In the genomic region with DNA sequence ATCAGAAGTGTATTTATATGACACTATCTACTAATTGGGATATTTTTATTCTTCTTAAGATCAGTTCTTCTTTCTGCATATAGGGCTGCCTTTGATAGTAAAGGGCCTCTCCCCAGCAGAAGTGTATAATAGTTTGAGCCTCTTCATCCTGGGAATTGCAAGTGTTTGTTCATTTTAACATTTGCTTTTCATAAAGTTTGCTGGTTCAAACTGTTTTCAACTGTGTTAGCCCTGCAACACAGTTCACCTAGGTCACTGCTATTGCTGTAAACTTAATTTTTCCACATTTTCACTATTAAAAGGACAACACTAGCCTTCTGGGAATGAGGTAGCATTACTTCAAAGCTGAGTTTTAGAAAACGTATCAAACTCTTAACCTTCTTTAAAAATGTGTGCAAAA, we compare ENCODE assay signal across 27 cellular contexts. TPM values are rescaled to one million over a fixed set of nuclear protein-coding genes. Genes with fewer than 3 reads are reported as not detected.
A peak's percentile ranks its signal among the peaks of the same experiment; 100 is the strongest.
DNase-seq lines count a peak whose midpoint lies in the region; ATAC-seq, FAIRE-seq and TF ChIP-seq lines count a peak whose summit lies in the region.
"Had no signal": no experiment of that assay in that cellular context is flagged by ENCODE, and none has a peak within 500 bp of the region (broad histone marks: within the 10 kb centered on the region; RNA-seq: fewer than 3 reads in every experiment).

No MANE protein-coding gene starts in this region.

- no peaks in the 10 kb centered on the region for H3K27me3 Mint-ChIP-seq in CD4-positive, CD25-positive, alpha-beta regulatory T cell
- no peaks in the 10 kb centered on the region for H3K27me3 Mint-ChIP-seq in HFFc6 (ENCODE audit: insufficient read depth)
- no peaks in the 10 kb centered on the region for H3K27me3 Mint-ChIP-seq in activated T-helper 17 cell treated with anti-CD3 and anti-CD28 coated beads, Interleukin-2, amount 50 U/mL, for 72 hours

- POLR2A ChIA-PET in K562 (lab: Yijun Ruan, JAX): no interaction called here

- no peaks in the 10 kb centered on the region for H3K27me3 ChIP-seq in CD4-positive, CD25-positive, alpha-beta regulatory T cell (ENCODE audit: control insufficient read depth, insufficient read depth, low read length)
- H3K27me3 ChIP-seq in K562 (ENCODE audit: control insufficient read depth in 2 of 2, insufficient read depth in 2 of 2, low read length in 2 of 2): peaks cover 14 to 17% of the 10 kb centered on the region in 2 experiments; a peak in 3 of 5 replicates
- H3K27me3 ChIP-seq in smooth muscle cell (ENCODE audit: low read depth): no peaks in the 10 kb centered on the region
- no peaks in the 10 kb centered on the region; the same call in none of the 2 replicates for H3K27me3 ChIP-seq in H7 (ENCODE audit: control insufficient read depth, insufficient read depth, low read length)
- H3K27me3 ChIP-seq: ascending aorta, foreskin keratinocyte, MG63, SJCRH30, tibial nerve had no signal

- no peaks in the 10 kb centered on the region for H3K9me3 ChIP-seq in CD4-positive, CD25-positive, alpha-beta regulatory T cell (ENCODE audit: control insufficient read depth in 2 of 2, low read length in 2 of 2)
- H3K9me3 ChIP-seq in K562 (replicated peaks; ENCODE audit: control insufficient read depth, insufficient read depth, low read depth, low read length): no peaks in the 10 kb centered on the region
- no peaks in the 10 kb centered on the region for H3K9me3 ChIP-seq in smooth muscle cell (replicated peaks; ENCODE audit: low read depth)
- H3K9me3 ChIP-seq: ascending aorta, MG63, SJCRH30, tibial nerve had no signal

- WGBS in K562 (ENCODE audit: insufficient coverage, low coverage, missing lambda C conversion rate): 0% methylated on average over 1 of the region's 1 CpG
- 100% methylated on average over 1 of the region's 1 CpG for WGBS in smooth muscle cell (ENCODE audit: low lambda C conversion rate)

- H3K79me2 ChIP-seq in K562 (ENCODE audit: control insufficient read depth, insufficient read depth, low read length) (no peaks in the 10 kb centered on the region), smooth muscle cell (ENCODE audit: low read depth) (peaks cover 36% of the 10 kb centered on the region)

- H3K9me3 Mint-ChIP-seq in CD4-positive, CD25-positive, alpha-beta regulatory T cell: no peaks in the 10 kb centered on the region
- no peaks in the 10 kb centered on the region for H3K9me3 Mint-ChIP-seq in HFFc6
- no peaks in the 10 kb centered on the region for H3K9me3 Mint-ChIP-seq in activated T-helper 17 cell treated with anti-CD3 and anti-CD28 coated beads, Interleukin-2, amount 50 U/mL, for 72 hours
- H3K9me3 Mint-ChIP-seq: activated CD4-positive, alpha-beta memory T cell treated with anti-CD3 and anti-CD28 coated beads, Interleukin-2, amount 10 ng/mL, durations not matched to agents 7 days and 5 days; activated naive CD8-positive, alpha-beta T cell treated with anti-CD3 and anti-CD28 coated beads for 36 hours; endodermal cell; stimulated activated naive CD8-positive, alpha-beta T cell treated with anti-CD3 and anti-CD28 coated beads, Interleukin-15, amount 100 ng/mL, for 72 hours had no signal

- H2AFZ ChIP-seq in K562 (ENCODE audit: low read depth, low read length) (no peak overlapping the region), smooth muscle cell (ENCODE audit: low read depth) (no peak overlapping the region)
- H2AFZ ChIP-seq: GM23338 had no signal

- FAIRE-seq in K562 (lab: Jason Lieb, UNC): no peak
- FAIRE-seq: GM12891, TTC549 had no signal

- BruUV-seq in K562 (replicated peaks; lab: Mats Ljungman, UMichigan): no TSS peak

- DNase-seq in CD4-positive, CD25-positive, alpha-beta regulatory T cell: no peak
- DNase-seq in HFFc6: no peak
- DNase-seq in K562 (ENCODE audit: extremely low read depth in 1 of 4, low spot score in 3 of 4): no peak
- no peak for DNase-seq in smooth muscle cell (lab: John Stamatoyannopoulos, UW; ENCODE audit: unreplicated experiment)
- no peak for DNase-seq in HPDE6-E6E7 (ENCODE audit: extremely low spot score)
- DNase-seq in H7: no peak
- DNase-seq: activated CD4-positive, alpha-beta memory T cell treated with anti-CD3 and anti-CD28 coated beads, Interleukin-2, amount 10 ng/mL, durations not matched to agents 7 days and 5 days; activated CD8-positive, alpha-beta memory T cell treated with anti-CD3 and anti-CD28 coated beads, Interleukin-2, amount 50 U/mL, for 48 hours; activated effector memory CD4-positive, alpha-beta T cell treated with Interleukin-2 at 50 U/mL for 16 hours; activated naive CD8-positive, alpha-beta T cell treated with anti-CD3 and anti-CD28 coated beads for 36 hours; EL; endodermal cell; foreskin keratinocyte; MG63; NCI-H1105 treated with DMSO at 0.1 percent for 48 hours; NCI-H2029; NCI-H526; SJCRH30; stimulated activated naive CD8-positive, alpha-beta T cell treated with anti-CD3 and anti-CD28 coated beads, Interleukin-15, amount 100 ng/mL, for 72 hours had no signal

- peaks cover 16% of the 10 kb centered on the region for H3F3A ChIP-seq in smooth muscle cell (ENCODE audit: low read depth)

- TF ChIP-seq CTCF in HFFc6 (IDR thresholded peaks at IDR 0.05) (no peak), K562 (IDR thresholded peaks at IDR 0.05 in 2 of 3, conservative IDR thresholded peaks at IDR 0.05 in 1 of 3; ENCODE audit: insufficient read depth in 2 of 3, low read depth in 1 of 3, low read length in 3 of 3) (no peak), smooth muscle cell (IDR thresholded peaks at IDR 0.05; ENCODE audit: borderline replicate concordance, insufficient read depth, poor library complexity, severe bottlenecking) (no peak)

- no peak for TF ChIP-seq EP300 in K562 (IDR thresholded peaks at IDR 0.05; ENCODE audit: low read length)

- TF ChIP-seq POLR2A in K562 (conservative IDR thresholded peaks at IDR 0.05): no peak

- in situ Hi-C loops in K562 (cut with MboI): no loop called here

- H3K4me1 ChIP-seq in CD4-positive, CD25-positive, alpha-beta regulatory T cell (ENCODE audit: control insufficient read depth, insufficient read depth, low read length, poor library complexity, severe bottlenecking): peaks cover 25% of the 10 kb centered on the region
- peaks cover 0 to 11% of the 10 kb centered on the region in 2 experiments; a peak in 2 of 5 replicates for H3K4me1 ChIP-seq in K562 (replicated peaks in 1 of 2; ENCODE audit: control insufficient read depth in 2 of 2, insufficient read depth in 2 of 2, low read length in 2 of 2)
- peaks cover 12% of the 10 kb centered on the region for H3K4me1 ChIP-seq in smooth muscle cell (ENCODE audit: low read depth)

- H3K4me1 Mint-ChIP-seq in CD4-positive, CD25-positive, alpha-beta regulatory T cell: peaks cover 37 to 62% (median 50%) of the 10 kb centered on the region in 4 donors
- peaks cover 59% of the 10 kb centered on the region for H3K4me1 Mint-ChIP-seq in HFFc6 (ENCODE audit: low read depth)
- peaks cover 24% of the 10 kb centered on the region for H3K4me1 Mint-ChIP-seq in activated T-helper 17 cell treated with anti-CD3 and anti-CD28 coated beads, Interleukin-2, amount 50 U/mL, for 72 hours

- ATAC-seq in CD4-positive, CD25-positive, alpha-beta regulatory T cell (ENCODE audit: low read depth in 2 of 2): no peak
- no peak for ATAC-seq in K562
- no peak for ATAC-seq in activated T-helper 17 cell treated with anti-CD3 and anti-CD28 coated beads, Interleukin-2, amount 50 U/mL, for 72 hours (replicated peaks)
- ATAC-seq: esophagus mucosa, foreskin keratinocyte, GM23338 had no signal

- peak overlapping the region in 2 of 4 donors; percentile 55 to 73 for H3K4me3 Mint-ChIP-seq in CD4-positive, CD25-positive, alpha-beta regulatory T cell
- no peak overlapping the region; the same call in 1 of the 2 replicates for H3K4me3 Mint-ChIP-seq in HFFc6
- no peak overlapping the region for H3K4me3 Mint-ChIP-seq in activated T-helper 17 cell treated with anti-CD3 and anti-CD28 coated beads, Interleukin-2, amount 50 U/mL, for 72 hours

- H3K4me3 ChIP-seq in CD4-positive, CD25-positive, alpha-beta regulatory T cell (ENCODE audit: low read depth, low read length): peak overlapping the region; percentile 10
- H3K4me3 ChIP-seq in K562 (no peak overlapping the region), smooth muscle cell (no peak overlapping the region), H7 (ENCODE audit: insufficient read depth, low read depth, low read length) (no peak overlapping the region)
- H3K4me3 ChIP-seq: SJCRH30, tibial nerve had no signal

- H3K27ac Mint-ChIP-seq in CD4-positive, CD25-positive, alpha-beta regulatory T cell: peak overlapping the region in 1 of 3 donors; percentile 82
- peak overlapping the region; percentile 75 for H3K27ac Mint-ChIP-seq in HFFc6
- no peak overlapping the region for H3K27ac Mint-ChIP-seq in activated T-helper 17 cell treated with anti-CD3 and anti-CD28 coated beads, Interleukin-2, amount 50 U/mL, for 72 hours
- H3K27ac Mint-ChIP-seq: activated CD4-positive, alpha-beta memory T cell treated with anti-CD3 and anti-CD28 coated beads, Interleukin-2, amount 10 ng/mL, durations not matched to agents 7 days and 5 days; endodermal cell; GM23338; progenitor cell of endocrine pancreas; stimulated activated naive CD8-positive, alpha-beta T cell treated with anti-CD3 and anti-CD28 coated beads, Interleukin-15, amount 100 ng/mL, for 72 hours had no signal

- intact Hi-C loops in K562 (cut with micrococcal nuclease): no loop called here

- H3K9me1 ChIP-seq in K562 (ENCODE audit: control insufficient read depth, insufficient read depth, low read length): no peaks in the 10 kb centered on the region

- CTCF ChIA-PET in K562 (lab: Yijun Ruan, JAX; ENCODE audit: low intra/inter-chr PET ratio): no interaction called here

- no peak for TF ChIP-seq RAD21 in K562 (CRISPR knock-in tag; conservative IDR thresholded peaks at IDR 0.05 in 1 of 2, IDR thresholded peaks at IDR 0.05 in 1 of 2)

- H3K9ac ChIP-seq in K562 (ENCODE audit: insufficient read depth in 1 of 2, low read depth in 2 of 2, low read length in 2 of 2): no peak overlapping the region
- no peak overlapping the region for H3K9ac ChIP-seq in smooth muscle cell (ENCODE audit: low read depth)

- no peak overlapping the region for H3K4me2 ChIP-seq in K562 (ENCODE audit: insufficient read depth, low read length)
- peak overlapping the region; percentile 96 for H3K4me2 ChIP-seq in smooth muscle cell

- H3K36me3 ChIP-seq in CD4-positive, CD25-positive, alpha-beta regulatory T cell (ENCODE audit: control insufficient read depth, insufficient read depth, low read length): no peaks in the 10 kb centered on the region
- no peaks in the 10 kb centered on the region for H3K36me3 ChIP-seq in K562 (ENCODE audit: control insufficient read depth, insufficient read depth, low read length)
- H3K36me3 ChIP-seq in smooth muscle cell (ENCODE audit: low read depth): no peaks in the 10 kb centered on the region
- H3K36me3 ChIP-seq in H7 (replicated peaks; ENCODE audit: control insufficient read depth, insufficient read depth, low read length): no peaks in the 10 kb centered on the region; the same call in 1 of the 2 replicates
- H3K36me3 ChIP-seq: ascending aorta, MG63, SJCRH30, tibial nerve had no signal

- no peaks in the 10 kb centered on the region; the same call in 1 of the 2 replicates for H4K20me1 ChIP-seq in K562 (replicated peaks; ENCODE audit: control insufficient read depth, insufficient read depth, low read length)
- peaks cover 4% of the 10 kb centered on the region for H4K20me1 ChIP-seq in smooth muscle cell (ENCODE audit: low read depth)

- H3K27ac ChIP-seq in CD4-positive, CD25-positive, alpha-beta regulatory T cell (ENCODE audit: insufficient read depth, low read length, poor library complexity, severe bottlenecking): no peak overlapping the region
- H3K27ac ChIP-seq in K562 (ENCODE audit: extremely low read depth, low read depth, low read length): no peak overlapping the region
- H3K27ac ChIP-seq in smooth muscle cell (ENCODE audit: low read depth): no peak overlapping the region
- H3K27ac ChIP-seq: foreskin keratinocyte, SJCRH30 had no signal

- H3K36me3 Mint-ChIP-seq in CD4-positive, CD25-positive, alpha-beta regulatory T cell: no peaks in the 10 kb centered on the region
- no peaks in the 10 kb centered on the region for H3K36me3 Mint-ChIP-seq in HFFc6 (ENCODE audit: low read depth)
- H3K36me3 Mint-ChIP-seq in activated T-helper 17 cell treated with anti-CD3 and anti-CD28 coated beads, Interleukin-2, amount 50 U/mL, for 72 hours (ENCODE audit: low read depth): no peaks in the 10 kb centered on the region

RNA-seq across cellular contexts. Expression of gene JAZF1, which starts 2.8 kb away (rescaled TPM):
- total RNA-seq in CD4-positive, CD25-positive, alpha-beta regulatory T cell: 30.7 TPM
- 10 to 100 TPM in 1 of 4 donors, 1 to 10 TPM in 3; 6.4 to 13.3 (median 7.5) TPM for polyA plus RNA-seq in CD4-positive, CD25-positive, alpha-beta regulatory T cell
- total RNA-seq in HFFc6 (2021; fragmentation: NEBNext Ultra II Directional; extraction: Animal tissue kit (Norgen Biotek cat#: 25700)): 10 to 100 TPM; 17.5 to 26.3 (median 21.4) TPM
- 0.23 and 0.30 TPM in 2 replicates for total RNA-seq in K562 (2011; cell fraction: chromatin; rRNA removed; ENCODE audit: low replicate concordance)
- 0.13 TPM in 1 of 2 replicates, not detected in the other for total RNA-seq in K562 (2011; cell fraction: nucleolus; rRNA removed)
- total RNA-seq in K562 (2011; cell fraction: nucleoplasm; rRNA removed): 0.22 and 0.69 TPM in 2 replicates
- 0.04 TPM in 1 of 2 replicates, not detected in the other for total RNA-seq in K562 (2014; rRNA removed)
- 0.19 TPM in 1 of 2 replicates, not detected in the other for total RNA-seq in K562 (2014; rRNA removed; fragmentation: Illumina TruSeq; extraction: Trizol)
- total RNA-seq in K562 (2015; rRNA removed; fragmentation: Illumina TruSeq; extraction: Trizol): 0.04 TPM in 1 of 2 replicates, not detected in the other
- total RNA-seq in K562 (2021): 0.20 and 0.64 TPM in 2 replicates
- 0.06 and 0.11 TPM in 2 replicates for polyA plus RNA-seq in K562 (2011; rRNA removed)
- 0.09 TPM in 1 of 2 replicates, not detected in the other for polyA plus RNA-seq in K562 (2011; cell fraction: cytosol; rRNA removed)
- polyA plus RNA-seq in K562 (2011; cell fraction: nucleus; rRNA removed): 0.08 and 0.40 TPM in 2 replicates
- 0.23 and 0.46 TPM in 2 replicates for polyA plus RNA-seq in K562 (2012)
- 0.19 and 0.24 TPM in 2 replicates for polyA plus RNA-seq in K562 (2014; fragmentation: Illumina TruSeq; extraction: Trizol)
- polyA plus RNA-seq in K562 (2014; fragmentation: Nextera tagmentation; extraction: Ambion mirVana): under 1 TPM; 0.08 to 0.13 TPM
- polyA plus RNA-seq in K562 (2014; rRNA removed): not detected in 2 replicates
- polyA minus RNA-seq in K562 (2011; rRNA and poly(A)+ RNA removed): 0.09 TPM in 1 of 2 replicates, not detected in the other
- not detected in 2 replicates for polyA minus RNA-seq in K562 (2011; cell fraction: cytosol; rRNA and poly(A)+ RNA removed)
- polyA minus RNA-seq in K562 (2011; cell fraction: nucleus; rRNA and poly(A)+ RNA removed): 0.22 and 0.27 TPM in 2 replicates
- 14.2 and 18.0 TPM in 2 replicates for total RNA-seq in smooth muscle cell
- 14.4 and 17.4 TPM in 2 replicates for polyA plus RNA-seq in smooth muscle cell
- total RNA-seq in activated T-helper 17 cell treated with anti-CD3 and anti-CD28 coated beads, Interleukin-2, amount 50 U/mL, for 72 hours: 1 to 10 TPM; 5.6 to 5.7 TPM
- total RNA-seq in H7 (2014; rRNA removed; shearing (Covaris generic)): 11.3 and 13.5 TPM in 2 replicates
